In genomic region chr9:128911529-128912035, GRCh38 we compare ENCODE assay signal across 1 cellular context.
TF ChIP-seq lines count a peak whose summit lies in the region.

No MANE protein-coding gene starts in this region.

TF ChIP-seq in HepG2, 621 proteins besides CTCF, POLR2A, EP300 and RAD21 (continued from another document):
- TF ChIP-seq, protein P1, sequence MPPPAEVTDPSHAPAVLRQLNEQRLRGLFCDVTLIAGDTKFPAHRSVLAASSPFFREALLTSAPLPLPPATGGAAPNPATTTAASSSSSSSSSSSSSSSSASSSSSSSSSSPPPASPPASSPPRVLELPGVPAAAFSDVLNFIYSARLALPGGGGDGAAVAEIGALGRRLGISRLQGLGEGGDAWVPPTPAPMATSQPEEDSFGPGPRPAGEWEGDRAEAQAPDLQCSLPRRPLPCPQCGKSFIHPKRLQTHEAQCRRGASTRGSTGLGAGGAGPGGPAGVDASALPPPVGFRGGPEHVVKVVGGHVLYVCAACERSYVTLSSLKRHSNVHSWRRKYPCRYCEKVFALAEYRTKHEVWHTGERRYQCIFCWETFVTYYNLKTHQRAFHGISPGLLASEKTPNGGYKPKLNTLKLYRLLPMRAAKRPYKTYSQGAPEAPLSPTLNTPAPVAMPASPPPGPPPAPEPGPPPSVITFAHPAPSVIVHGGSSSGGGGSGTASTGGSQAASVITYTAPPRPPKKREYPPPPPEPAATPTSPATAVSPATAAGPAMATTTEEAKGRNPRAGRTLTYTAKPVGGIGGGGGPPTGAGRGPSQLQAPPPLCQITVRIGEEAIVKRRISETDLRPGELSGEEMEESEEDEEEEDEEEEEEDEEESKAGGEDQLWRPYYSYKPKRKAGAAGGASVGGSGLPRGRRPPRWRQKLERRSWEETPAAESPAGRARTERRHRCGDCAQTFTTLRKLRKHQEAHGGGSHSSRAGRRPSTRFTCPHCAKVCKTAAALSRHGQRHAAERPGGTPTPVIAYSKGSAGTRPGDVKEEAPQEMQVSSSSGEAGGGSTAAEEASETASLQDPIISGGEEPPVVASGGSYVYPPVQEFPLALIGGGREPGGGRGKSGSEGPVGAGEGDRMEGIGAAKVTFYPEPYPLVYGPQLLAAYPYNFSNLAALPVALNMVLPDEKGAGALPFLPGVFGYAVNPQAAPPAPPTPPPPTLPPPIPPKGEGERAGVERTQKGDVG (CRISPR knock-in tag; IDR thresholded peaks at IDR 0.05; ENCODE audit: borderline replicate concordance): 0 out of 2 replicates have a peak, but pooled peaks have one; percentile 56
- no peak for TF ChIP-seq CC2D1A (CRISPR knock-in tag; IDR thresholded peaks at IDR 0.05)
- TF ChIP-seq TFE3 (CRISPR knock-in tag; IDR thresholded peaks at IDR 0.05): peak; percentile 50; the same call in 1 of the 2 replicates
- TF ChIP-seq GLI4 (CRISPR knock-in tag; IDR thresholded peaks at IDR 0.05; ENCODE audit: borderline replicate concordance): no peak
- TF ChIP-seq MEIS1 (CRISPR knock-in tag; IDR thresholded peaks at IDR 0.05; ENCODE audit: borderline replicate concordance): no peak
- TF ChIP-seq AGO1 (IDR thresholded peaks at IDR 0.05; ENCODE audit: low read depth, low read length, poor library complexity, severe bottlenecking): peak; percentile 33
- no peak for TF ChIP-seq ZMYM2 (CRISPR knock-in tag; IDR thresholded peaks at IDR 0.05)
TF ChIP-seq in HepG2: peak in this region for 45.
